ENCODE assay signal across 8 cellular contexts in genomic region chr1:13807213-13807612, GRCh38.
A peak's percentile ranks its signal among the peaks of the same experiment; 100 is the strongest.
DNase-seq lines count a peak whose midpoint lies in the region; ATAC-seq, FAIRE-seq and TF ChIP-seq lines count a peak whose summit lies in the region.

No MANE protein-coding gene starts in this region.

- H3K27ac ChIP-seq in CD4-positive, alpha-beta T cell (ENCODE audit: low read depth, low read length) = no peak overlapping the region
- H3K27ac ChIP-seq in HepG2 (ENCODE audit: extremely low read length, insufficient read depth, low read length) = no peak overlapping the region
- no peak overlapping the region for H3K27ac ChIP-seq in left lung

- H3K4me1 ChIP-seq in HepG2 (ENCODE audit: insufficient read depth, low read length) = no peaks in the 10 kb centered on the region
- H3K4me1 ChIP-seq in left lung = no peaks in the 10 kb centered on the region

- CTCF ChIA-PET in CD4-positive, alpha-beta T cell (lab: Charles Lee) = no interaction called here
- CTCF ChIA-PET in HEK293T (lab: Yijun Ruan, JAX) = interaction anchor here (0.6 kb wide), 1 partner anchor 115 kb away, joined by 3 read pairs; no protein-coding TSS in a partner anchor
- CTCF ChIA-PET in HepG2 (lab: Yijun Ruan, JAX; ENCODE audit: low intra/inter-chr PET ratio, low total read pairs) = interaction anchor here (1.0 kb wide), 1 partner anchor 142 kb away, joined by 3 read pairs; no protein-coding TSS in a partner anchor

- no peaks in the 10 kb centered on the region for H3K79me2 ChIP-seq in HepG2 (ENCODE audit: insufficient read depth, low read length)

- BruUV-seq in HepG2 (replicated peaks; lab: Mats Ljungman, UMichigan) = no TSS peak

- peak overlapping the region; percentile 48 for H3K27ac Mint-ChIP-seq in CD4-positive, alpha-beta T cell
- H3K27ac Mint-ChIP-seq in activated T-helper 17 cell treated with anti-CD3 and anti-CD28 coated beads, Interleukin-2, amount 50 U/mL, for 72 hours = peak overlapping the region; percentile 73

- POLR2A ChIA-PET in CD4-positive, alpha-beta T cell (lab: Charles Lee) = no interaction called here
- POLR2A ChIA-PET in HEK293T (lab: Yijun Ruan, JAX) (no interaction called here), HepG2 (lab: Yijun Ruan, JAX) (no interaction called here)

- in situ Hi-C loops in HepG2 (cut with HindIII; ENCODE audit: extremely low pct_ligation_motif_present, low pct_unique_long_range_greater_than_20kb) = loop anchor here (5.0 kb wide), 1 partner anchor 140 kb away; no protein-coding TSS in a partner anchor

- no peak overlapping the region for H2AFZ ChIP-seq in HepG2 (ENCODE audit: low read length)

- peaks cover 4% of the 10 kb centered on the region; the same call in 1 of the 2 replicates for H4K20me1 ChIP-seq in HepG2 (ENCODE audit: insufficient read depth, low read length)

- intact Hi-C loops in CD4-positive, alpha-beta T cell (cut with DNase I, micrococcal nuclease) = no loop called here
- intact Hi-C loops in HepG2 (cut with micrococcal nuclease; ENCODE audit: unreplicated experiment) (no loop called here), left lung (cut with DNase I) (no loop called here)

- H3K9ac ChIP-seq in HepG2 (ENCODE audit: insufficient read depth, low read depth, low read length) = no peak overlapping the region

- TF ChIP-seq POLR2A in HepG2 (IDR thresholded peaks at IDR 0.05; ENCODE audit: insufficient read depth in 1 of 2, low read depth in 2 of 2, low read length in 2 of 2) = no peak

- H3K4me2 ChIP-seq in HepG2 (ENCODE audit: low read depth, low read length) = no peak overlapping the region

- no peaks in the 10 kb centered on the region for H3K9me3 ChIP-seq in CD4-positive, alpha-beta T cell (ENCODE audit: control insufficient read depth, low read length)
- H3K9me3 ChIP-seq in HepG2 (ENCODE audit: low read length) (no peaks in the 10 kb centered on the region), left lung (no peaks in the 10 kb centered on the region)

- H3K36me3 ChIP-seq in HepG2 (replicated peaks in 1 of 2; ENCODE audit: control insufficient read depth in 1 of 2, insufficient read depth in 2 of 2, low read length in 2 of 2) = no peaks in the 10 kb centered on the region
- H3K36me3 ChIP-seq in left lung = peaks cover 0 to 4% of the 10 kb centered on the region in 2 donors

- no peak overlapping the region for H3K4me3 ChIP-seq in HepG2 (replicated peaks in 1 of 3; ENCODE audit: insufficient read depth in 1 of 3, low read depth in 2 of 3, low read length in 3 of 3)
- no peak overlapping the region for H3K4me3 ChIP-seq in left lung

- H3K9me3 Mint-ChIP-seq in CD4-positive, alpha-beta T cell = no peaks in the 10 kb centered on the region
- H3K9me3 Mint-ChIP-seq in activated T-helper 17 cell treated with anti-CD3 and anti-CD28 coated beads, Interleukin-2, amount 50 U/mL, for 72 hours = no peaks in the 10 kb centered on the region

- H3K27me3 ChIP-seq in CD4-positive, alpha-beta T cell (ENCODE audit: control insufficient read depth, insufficient read depth, low read length) = no peaks in the 10 kb centered on the region
- H3K27me3 ChIP-seq in HepG2 (ENCODE audit: control insufficient read depth in 1 of 2, insufficient read depth in 2 of 2, low read length in 2 of 2) (no peaks in the 10 kb centered on the region), left lung (no peaks in the 10 kb centered on the region)

- no peak for ATAC-seq in CD4-positive, alpha-beta T cell (ENCODE audit: poor library complexity)
- ATAC-seq in activated T-helper 17 cell treated with anti-CD3 and anti-CD28 coated beads, Interleukin-2, amount 50 U/mL, for 72 hours (replicated peaks) = no peak
- ATAC-seq in HepG2 (peak; percentile 67), HG03095 (IDR thresholded peaks at IDR 0.05; ENCODE audit: unreplicated experiment) (no peak), left lung (no peak)

- TF ChIP-seq RAD21 in HepG2 (CRISPR knock-in tag; IDR thresholded peaks at IDR 0.05) = no peak

- no peak for TF ChIP-seq CTCF in CD4-positive, alpha-beta T cell (IDR thresholded peaks at IDR 0.05)
- TF ChIP-seq CTCF in HepG2 (CRISPR knock-in tag; IDR thresholded peaks at IDR 0.05) = peak; percentile 47
- no peak for TF ChIP-seq CTCF in left lung (IDR thresholded peaks at IDR 0.05)

- H3K4me3 Mint-ChIP-seq in CD4-positive, alpha-beta T cell = no peak overlapping the region
- H3K4me3 Mint-ChIP-seq in activated T-helper 17 cell treated with anti-CD3 and anti-CD28 coated beads, Interleukin-2, amount 50 U/mL, for 72 hours = no peak overlapping the region

- H3K36me3 Mint-ChIP-seq in CD4-positive, alpha-beta T cell (ENCODE audit: low read depth) = peaks cover 5% of the 10 kb centered on the region
- H3K36me3 Mint-ChIP-seq in activated T-helper 17 cell treated with anti-CD3 and anti-CD28 coated beads, Interleukin-2, amount 50 U/mL, for 72 hours (ENCODE audit: low read depth) = peaks cover 10% of the 10 kb centered on the region

- DNase-seq in CD4-positive, alpha-beta T cell = no peak
- DNase-seq in HEK293T (ENCODE audit: extremely low spot score) (peak; percentile 45), HepG2 (ENCODE audit: low spot score) (peak; percentile 27), superior temporal gyrus (ENCODE audit: extremely low spot score) (no peak), left lung (no peak)
- no peak for DNase-seq in activated effector memory CD4-positive, alpha-beta T cell treated with anti-CD3 and anti-CD28 coated beads, Interleukin-2, amount 50 U/mL, for 16 hours

- WGBS in HepG2 (ENCODE audit: low lambda C conversion rate) = 21% methylated on average over 7 of the region's 7 CpGs

- no peak for FAIRE-seq in HepG2 (lab: Jason Lieb, UNC)

- H3K27me3 Mint-ChIP-seq in CD4-positive, alpha-beta T cell = no peaks in the 10 kb centered on the region
- H3K27me3 Mint-ChIP-seq in activated T-helper 17 cell treated with anti-CD3 and anti-CD28 coated beads, Interleukin-2, amount 50 U/mL, for 72 hours = no peaks in the 10 kb centered on the region

- no peak for TF ChIP-seq EP300 in HepG2 (IDR thresholded peaks at IDR 0.05; ENCODE audit: low read depth in 2 of 2, low read length in 2 of 2)
- no peak for TF ChIP-seq EP300 in HepG2 (CRISPR knock-in tag; IDR thresholded peaks at IDR 0.05; ENCODE audit: borderline replicate concordance)

- peaks cover 35% of the 10 kb centered on the region for H3K4me1 Mint-ChIP-seq in CD4-positive, alpha-beta T cell (ENCODE audit: low read depth)
- peaks cover 47% of the 10 kb centered on the region for H3K4me1 Mint-ChIP-seq in activated T-helper 17 cell treated with anti-CD3 and anti-CD28 coated beads, Interleukin-2, amount 50 U/mL, for 72 hours

TF ChIP-seq in HEK293T, 16 proteins besides CTCF, POLR2A, EP300 and RAD21:
- TF ChIP-seq LEF1 (IDR thresholded peaks at IDR 0.05; ENCODE audit: borderline replicate concordance) (no peak), SUZ12 (IDR thresholded peaks at IDR 0.05) (no peak), ZNF384 (IDR thresholded peaks at IDR 0.05) (no peak), ELF4 (IDR thresholded peaks at IDR 0.05) (no peak)

TF ChIP-seq in HepG2, 621 proteins besides CTCF, POLR2A, EP300 and RAD21 (continues in another document):
- TF ChIP-seq FOXP1 (IDR thresholded peaks at IDR 0.05) (no peak), FOXP1 (CRISPR knock-in tag; IDR thresholded peaks at IDR 0.05) (0 out of 2 replicates have a peak, but pooled peaks have one; percentile 29), FLYWCH1 (CRISPR knock-in tag; IDR thresholded peaks at IDR 0.05) (no peak), STAG1 (CRISPR knock-in tag; IDR thresholded peaks at IDR 0.05) (peak; percentile 9; the same call in 1 of the 2 replicates), ZNF282 (IDR thresholded peaks at IDR 0.05; ENCODE audit: partially characterized antibody) (no peak), XRCC5 (optimal IDR thresholded peaks at IDR 0.05; ENCODE audit: low read length) (peak; percentile 58), HMGXB3 (CRISPR knock-in tag; IDR thresholded peaks at IDR 0.05; ENCODE audit: borderline replicate concordance) (no peak), SMC3 (IDR thresholded peaks at IDR 0.05; ENCODE audit: low read length) (0 out of 2 replicates have a peak, but pooled peaks have one; percentile 7), ZNF597 (CRISPR knock-in tag; IDR thresholded peaks at IDR 0.05) (no peak), KAT8 (CRISPR knock-in tag; IDR thresholded peaks at IDR 0.05) (no peak), ONECUT2 (CRISPR knock-in tag; IDR thresholded peaks at IDR 0.05) (no peak)

Comparison
In these comparisons a context has a peak if more than half of its experiments do, and no peak if none do; other contexts are left out.
1. DNase-seq: peak in HEK293T (single experiment) and HepG2 (single experiment); none in CD4-positive, alpha-beta T cell (0 of 10), superior temporal gyrus (single experiment), activated effector memory CD4-positive, alpha-beta T cell treated with anti-CD3 and anti-CD28 coated beads, Interleukin-2, amount 50 U/mL, for 16 hours (single experiment) and left lung (0 of 2).